Comparison of ENCODE assay signal across 1 cellular context in genomic region chr6:166361080-166361429, GRCh38.
A peak's percentile ranks its signal among the peaks of the same experiment; 100 is the strongest.
TF ChIP-seq lines count a peak whose summit lies in the region.

No MANE protein-coding gene starts in this region.

TF ChIP-seq in HepG2, 621 proteins besides CTCF, POLR2A, EP300 and RAD21 (continued from another document and continues in another):
- TF ChIP-seq, protein P1, sequence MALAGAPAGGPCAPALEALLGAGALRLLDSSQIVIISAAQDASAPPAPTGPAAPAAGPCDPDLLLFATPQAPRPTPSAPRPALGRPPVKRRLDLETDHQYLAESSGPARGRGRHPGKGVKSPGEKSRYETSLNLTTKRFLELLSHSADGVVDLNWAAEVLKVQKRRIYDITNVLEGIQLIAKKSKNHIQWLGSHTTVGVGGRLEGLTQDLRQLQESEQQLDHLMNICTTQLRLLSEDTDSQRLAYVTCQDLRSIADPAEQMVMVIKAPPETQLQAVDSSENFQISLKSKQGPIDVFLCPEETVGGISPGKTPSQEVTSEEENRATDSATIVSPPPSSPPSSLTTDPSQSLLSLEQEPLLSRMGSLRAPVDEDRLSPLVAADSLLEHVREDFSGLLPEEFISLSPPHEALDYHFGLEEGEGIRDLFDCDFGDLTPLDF (CRISPR knock-in tag; IDR thresholded peaks at IDR 0.05) = peak; percentile 54; the same call in 1 of the 2 replicates
- TF ChIP-seq SKI (IDR thresholded peaks at IDR 0.05; ENCODE audit: partially characterized antibody) (peak; percentile 97), HNF4A (CRISPR knock-in tag; IDR thresholded peaks at IDR 0.05) (peak; percentile 91), JDP2 (CRISPR knock-in tag; IDR thresholded peaks at IDR 0.05; ENCODE audit: borderline replicate concordance) (peak; percentile 82), RERE (CRISPR knock-in tag; IDR thresholded peaks at IDR 0.05; ENCODE audit: low read depth) (peak; percentile 88), SRSF4 (IDR thresholded peaks at IDR 0.05; ENCODE audit: low read depth, low read length, poor library complexity, severe bottlenecking) (no peak), CCAR2 (optimal IDR thresholded peaks at IDR 0.05; ENCODE audit: low read depth, low read length) (no peak), ZNF260 (CRISPR knock-in tag; IDR thresholded peaks at IDR 0.05; ENCODE audit: borderline replicate concordance, low read depth) (no peak), ZNF234 (CRISPR knock-in tag; conservative IDR thresholded peaks at IDR 0.05) (no peak), MIER3 (CRISPR knock-in tag; IDR thresholded peaks at IDR 0.05; ENCODE audit: borderline replicate concordance) (peak; percentile 100), ATM (IDR thresholded peaks at IDR 0.05; ENCODE audit: borderline replicate concordance) (no peak), ZNF609 (CRISPR knock-in tag; IDR thresholded peaks at IDR 0.05; ENCODE audit: borderline replicate concordance) (peak; percentile 85), ZNF484 (CRISPR knock-in tag; IDR thresholded peaks at IDR 0.05; ENCODE audit: borderline replicate concordance, low read depth) (no peak), SOX13 (IDR thresholded peaks at IDR 0.05) (peak; percentile 90), SOX13 (CRISPR knock-in tag; conservative IDR thresholded peaks at IDR 0.05 in 1 of 2, IDR thresholded peaks at IDR 0.05 in 1 of 2) (peak in 1 of 2 experiments; percentile 97; a peak in 2 of 4 replicates), SIN3B (IDR thresholded peaks at IDR 0.05; ENCODE audit: low read length) (no peak), BCL3 (CRISPR knock-in tag; IDR thresholded peaks at IDR 0.05) (peak; percentile 82), ZNF547 (CRISPR knock-in tag; IDR thresholded peaks at IDR 0.05) (peak; percentile 67; the same call in 1 of the 2 replicates), ZNF382 (CRISPR knock-in tag; IDR thresholded peaks at IDR 0.05; ENCODE audit: borderline replicate concordance) (no peak), GLI4 (CRISPR knock-in tag; IDR thresholded peaks at IDR 0.05; ENCODE audit: borderline replicate concordance) (peak; percentile 83; the same call in 1 of the 2 replicates), RCOR2 (CRISPR knock-in tag; IDR thresholded peaks at IDR 0.05) (peak; percentile 81; the same call in 1 of the 2 replicates), ZNF773 (CRISPR knock-in tag; IDR thresholded peaks at IDR 0.05; ENCODE audit: borderline replicate concordance) (peak; percentile 79; the same call in 1 of the 2 replicates), ZNF30 (CRISPR knock-in tag; IDR thresholded peaks at IDR 0.05) (no peak)
- TF ChIP-seq, protein P2, sequence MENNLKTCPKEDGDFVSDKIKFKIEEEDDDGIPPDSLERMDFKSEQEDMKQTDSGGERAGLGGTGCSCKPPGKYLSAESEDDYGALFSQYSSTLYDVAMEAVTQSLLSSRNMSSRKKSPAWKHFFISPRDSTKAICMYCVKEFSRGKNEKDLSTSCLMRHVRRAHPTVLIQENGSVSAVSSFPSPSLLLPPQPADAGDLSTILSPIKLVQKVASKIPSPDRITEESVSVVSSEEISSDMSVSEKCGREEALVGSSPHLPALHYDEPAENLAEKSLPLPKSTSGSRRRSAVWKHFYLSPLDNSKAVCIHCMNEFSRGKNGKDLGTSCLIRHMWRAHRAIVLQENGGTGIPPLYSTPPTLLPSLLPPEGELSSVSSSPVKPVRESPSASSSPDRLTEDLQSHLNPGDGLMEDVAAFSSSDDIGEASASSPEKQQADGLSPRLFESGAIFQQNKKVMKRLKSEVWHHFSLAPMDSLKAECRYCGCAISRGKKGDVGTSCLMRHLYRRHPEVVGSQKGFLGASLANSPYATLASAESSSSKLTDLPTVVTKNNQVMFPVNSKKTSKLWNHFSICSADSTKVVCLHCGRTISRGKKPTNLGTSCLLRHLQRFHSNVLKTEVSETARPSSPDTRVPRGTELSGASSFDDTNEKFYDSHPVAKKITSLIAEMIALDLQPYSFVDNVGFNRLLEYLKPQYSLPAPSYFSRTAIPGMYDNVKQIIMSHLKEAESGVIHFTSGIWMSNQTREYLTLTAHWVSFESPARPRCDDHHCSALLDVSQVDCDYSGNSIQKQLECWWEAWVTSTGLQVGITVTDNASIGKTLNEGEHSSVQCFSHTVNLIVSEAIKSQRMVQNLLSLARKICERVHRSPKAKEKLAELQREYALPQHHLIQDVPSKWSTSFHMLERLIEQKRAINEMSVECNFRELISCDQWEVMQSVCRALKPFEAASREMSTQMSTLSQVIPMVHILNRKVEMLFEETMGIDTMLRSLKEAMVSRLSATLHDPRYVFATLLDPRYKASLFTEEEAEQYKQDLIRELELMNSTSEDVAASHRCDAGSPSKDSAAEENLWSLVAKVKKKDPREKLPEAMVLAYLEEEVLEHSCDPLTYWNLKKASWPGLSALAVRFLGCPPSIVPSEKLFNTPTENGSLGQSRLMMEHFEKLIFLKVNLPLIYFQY (CRISPR knock-in tag; IDR thresholded peaks at IDR 0.05; ENCODE audit: borderline replicate concordance) = peak; percentile 94
- TF ChIP-seq, protein P3, sequence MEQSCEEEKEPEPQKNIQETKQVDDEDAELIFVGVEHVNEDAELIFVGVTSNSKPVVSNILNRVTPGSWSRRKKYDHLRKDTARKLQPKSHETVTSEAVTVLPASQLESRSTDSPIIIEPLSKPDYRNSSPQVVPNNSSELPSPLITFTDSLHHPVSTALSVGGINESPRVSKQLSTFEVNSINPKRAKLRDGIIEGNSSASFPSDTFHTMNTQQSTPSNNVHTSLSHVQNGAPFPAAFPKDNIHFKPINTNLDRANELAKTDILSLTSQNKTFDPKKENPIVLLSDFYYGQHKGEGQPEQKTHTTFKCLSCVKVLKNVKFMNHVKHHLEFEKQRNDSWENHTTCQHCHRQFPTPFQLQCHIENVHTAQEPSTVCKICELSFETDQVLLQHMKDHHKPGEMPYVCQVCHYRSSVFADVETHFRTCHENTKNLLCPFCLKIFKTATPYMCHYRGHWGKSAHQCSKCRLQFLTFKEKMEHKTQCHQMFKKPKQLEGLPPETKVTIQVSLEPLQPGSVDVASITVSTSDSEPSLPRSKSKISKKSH (CRISPR knock-in tag; IDR thresholded peaks at IDR 0.05; ENCODE audit: borderline replicate concordance) = no peak
- TF ChIP-seq, protein P4, sequence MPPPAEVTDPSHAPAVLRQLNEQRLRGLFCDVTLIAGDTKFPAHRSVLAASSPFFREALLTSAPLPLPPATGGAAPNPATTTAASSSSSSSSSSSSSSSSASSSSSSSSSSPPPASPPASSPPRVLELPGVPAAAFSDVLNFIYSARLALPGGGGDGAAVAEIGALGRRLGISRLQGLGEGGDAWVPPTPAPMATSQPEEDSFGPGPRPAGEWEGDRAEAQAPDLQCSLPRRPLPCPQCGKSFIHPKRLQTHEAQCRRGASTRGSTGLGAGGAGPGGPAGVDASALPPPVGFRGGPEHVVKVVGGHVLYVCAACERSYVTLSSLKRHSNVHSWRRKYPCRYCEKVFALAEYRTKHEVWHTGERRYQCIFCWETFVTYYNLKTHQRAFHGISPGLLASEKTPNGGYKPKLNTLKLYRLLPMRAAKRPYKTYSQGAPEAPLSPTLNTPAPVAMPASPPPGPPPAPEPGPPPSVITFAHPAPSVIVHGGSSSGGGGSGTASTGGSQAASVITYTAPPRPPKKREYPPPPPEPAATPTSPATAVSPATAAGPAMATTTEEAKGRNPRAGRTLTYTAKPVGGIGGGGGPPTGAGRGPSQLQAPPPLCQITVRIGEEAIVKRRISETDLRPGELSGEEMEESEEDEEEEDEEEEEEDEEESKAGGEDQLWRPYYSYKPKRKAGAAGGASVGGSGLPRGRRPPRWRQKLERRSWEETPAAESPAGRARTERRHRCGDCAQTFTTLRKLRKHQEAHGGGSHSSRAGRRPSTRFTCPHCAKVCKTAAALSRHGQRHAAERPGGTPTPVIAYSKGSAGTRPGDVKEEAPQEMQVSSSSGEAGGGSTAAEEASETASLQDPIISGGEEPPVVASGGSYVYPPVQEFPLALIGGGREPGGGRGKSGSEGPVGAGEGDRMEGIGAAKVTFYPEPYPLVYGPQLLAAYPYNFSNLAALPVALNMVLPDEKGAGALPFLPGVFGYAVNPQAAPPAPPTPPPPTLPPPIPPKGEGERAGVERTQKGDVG (CRISPR knock-in tag; IDR thresholded peaks at IDR 0.05; ENCODE audit: borderline replicate concordance) = no peak
- TF ChIP-seq, protein P5, sequence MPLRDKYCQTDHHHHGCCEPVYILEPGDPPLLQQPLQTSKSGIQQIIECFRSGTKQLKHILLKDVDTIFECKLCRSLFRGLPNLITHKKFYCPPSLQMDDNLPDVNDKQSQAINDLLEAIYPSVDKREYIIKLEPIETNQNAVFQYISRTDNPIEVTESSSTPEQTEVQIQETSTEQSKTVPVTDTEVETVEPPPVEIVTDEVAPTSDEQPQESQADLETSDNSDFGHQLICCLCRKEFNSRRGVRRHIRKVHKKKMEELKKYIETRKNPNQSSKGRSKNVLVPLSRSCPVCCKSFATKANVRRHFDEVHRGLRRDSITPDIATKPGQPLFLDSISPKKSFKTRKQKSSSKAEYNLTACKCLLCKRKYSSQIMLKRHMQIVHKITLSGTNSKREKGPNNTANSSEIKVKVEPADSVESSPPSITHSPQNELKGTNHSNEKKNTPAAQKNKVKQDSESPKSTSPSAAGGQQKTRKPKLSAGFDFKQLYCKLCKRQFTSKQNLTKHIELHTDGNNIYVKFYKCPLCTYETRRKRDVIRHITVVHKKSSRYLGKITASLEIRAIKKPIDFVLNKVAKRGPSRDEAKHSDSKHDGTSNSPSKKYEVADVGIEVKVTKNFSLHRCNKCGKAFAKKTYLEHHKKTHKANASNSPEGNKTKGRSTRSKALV (CRISPR knock-in tag; IDR thresholded peaks at IDR 0.05) = peak; percentile 95
- TF ChIP-seq, protein P6, sequence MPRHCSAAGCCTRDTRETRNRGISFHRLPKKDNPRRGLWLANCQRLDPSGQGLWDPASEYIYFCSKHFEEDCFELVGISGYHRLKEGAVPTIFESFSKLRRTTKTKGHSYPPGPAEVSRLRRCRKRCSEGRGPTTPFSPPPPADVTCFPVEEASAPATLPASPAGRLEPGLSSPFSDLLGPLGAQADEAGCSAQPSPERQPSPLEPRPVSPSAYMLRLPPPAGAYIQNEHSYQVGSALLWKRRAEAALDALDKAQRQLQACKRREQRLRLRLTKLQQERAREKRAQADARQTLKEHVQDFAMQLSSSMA (CRISPR knock-in tag; IDR thresholded peaks at IDR 0.05) = no peak
